In genomic region chr17:56292010-56292409, GRCh38 we compare ENCODE assay signal across 13 cellular contexts.
DNase-seq lines count a peak whose midpoint lies in the region; ATAC-seq and TF ChIP-seq lines count a peak whose summit lies in the region.
"Had no signal": no experiment of that assay in that cellular context is flagged by ENCODE, and none has a peak within 500 bp of the region (broad histone marks: within the 10 kb centered on the region; RNA-seq: fewer than 3 reads in every experiment).

No MANE protein-coding gene starts in this region.

- H3K79me2 ChIP-seq in SK-N-SH (ENCODE audit: insufficient read depth) = no peaks in the 10 kb centered on the region

- peak overlapping the region; percentile 40 for H3K9ac ChIP-seq in SK-N-SH

- no peaks in the 10 kb centered on the region for H4K20me1 ChIP-seq in SK-N-SH (ENCODE audit: insufficient read depth)

- peak overlapping the region; percentile 14; the same call in 1 of the 2 replicates for H2AFZ ChIP-seq in SK-N-SH (ENCODE audit: low read depth)

- peak in 1 of 2 experiments; percentile 80; a peak in 2 of 4 replicates for TF ChIP-seq EP300 in SK-N-SH (IDR thresholded peaks at IDR 0.05; ENCODE audit: borderline replicate concordance in 1 of 2, low read depth in 1 of 2, low read length in 1 of 2)

- H3K9me3 Mint-ChIP-seq in natural killer cell = no peaks in the 10 kb centered on the region
- H3K9me3 Mint-ChIP-seq: CD8-positive, alpha-beta T cell; mesothelial cell of epicardium had no signal

- intact Hi-C loops in natural killer cell (cut with micrococcal nuclease) = no loop called here

- no peaks in the 10 kb centered on the region for H3K9me2 ChIP-seq in SK-N-SH

- H3K4me3 Mint-ChIP-seq in natural killer cell = no peak overlapping the region
- H3K4me3 Mint-ChIP-seq: CD8-positive, alpha-beta T cell; mesothelial cell of epicardium had no signal

- H3K27me3 ChIP-seq in SK-N-SH (ENCODE audit: insufficient read depth) = no peaks in the 10 kb centered on the region

- H3K27me3 Mint-ChIP-seq in natural killer cell (ENCODE audit: low read depth in 2 of 2) = no peaks in the 10 kb centered on the region

- ATAC-seq in natural killer cell (no peak), GM18909 (IDR thresholded peaks at IDR 0.05; ENCODE audit: poor library complexity, unreplicated experiment) (no peak), HG03097 (IDR thresholded peaks at IDR 0.05; ENCODE audit: low FRiP score, unreplicated experiment) (no peak)
- ATAC-seq: CD8-positive, alpha-beta T cell had no signal

- no peaks in the 10 kb centered on the region for H3K36me3 Mint-ChIP-seq in natural killer cell
- H3K36me3 Mint-ChIP-seq: CD8-positive, alpha-beta T cell; mesothelial cell of epicardium had no signal

- H3K4me2 ChIP-seq in SK-N-SH = peak overlapping the region; percentile 74

- H3K27ac Mint-ChIP-seq in natural killer cell = no peak overlapping the region
- H3K27ac Mint-ChIP-seq: CD8-positive, alpha-beta T cell; mesothelial cell of epicardium had no signal

- TF ChIP-seq RAD21 in SK-N-SH (IDR thresholded peaks at IDR 0.05; ENCODE audit: low read length) = no peak

- H3F3A ChIP-seq in SK-N-SH (replicated peaks; ENCODE audit: insufficient read depth) = peaks cover 29% of the 10 kb centered on the region

- WGBS in SK-N-SH (ENCODE audit: low lambda C conversion rate) = 0% methylated on average over 1 of the region's 1 CpG

- no peaks in the 10 kb centered on the region for H3K9me3 ChIP-seq in SK-N-SH

- H3K36me3 ChIP-seq in SK-N-SH (replicated peaks in 1 of 2; ENCODE audit: control insufficient read depth in 1 of 2, insufficient read depth in 2 of 2, low read length in 1 of 2) = no peaks in the 10 kb centered on the region

- H3K4me1 Mint-ChIP-seq in natural killer cell = peaks cover 15 to 16% of the 10 kb centered on the region in 2 donors
- H3K4me1 Mint-ChIP-seq: mesothelial cell of epicardium had no signal

- POLR2A ChIA-PET in SK-N-SH (lab: Yijun Ruan, JAX) = no interaction called here

- peak; percentile 58 for DNase-seq in GM04504 (ENCODE audit: low read depth)
- DNase-seq in SK-N-SH = no peak
- peak; percentile 77 for DNase-seq in fibroblast of peridontal ligament (ENCODE audit: extremely low read depth)
- DNase-seq in smooth muscle cell of the brain vasculature (ENCODE audit: low read depth, low spot score) = peak; percentile 9
- no peak for DNase-seq in natural killer cell
- DNase-seq in activated CD4-positive, alpha-beta T cell treated with anti-CD3 and anti-CD28 coated beads for 48 hours = no peak
- DNase-seq: activated CD4-positive, CD25-positive, alpha-beta regulatory T cell; amygdala; CD8-positive, alpha-beta T cell; stimulated activated naive CD8-positive, alpha-beta T cell treated with anti-CD3 and anti-CD28 coated beads, Interleukin-15, Interleukin-2, amounts not matched to agents 100 U/mL and 50 U/mL, for 24 hours had no signal

- peak overlapping the region in 1 of 2 experiments; percentile 1; a peak in 1 of 4 replicates for H3K4me3 ChIP-seq in SK-N-SH (ENCODE audit: low read depth in 2 of 2, low read length in 1 of 2)

- H3K4me1 ChIP-seq in SK-N-SH (ENCODE audit: control insufficient read depth in 1 of 2, insufficient read depth in 2 of 2, low read depth in 1 of 2, low read length in 1 of 2) = peaks cover 0 to 21% of the 10 kb centered on the region in 2 experiments

- CTCF ChIA-PET in SK-N-SH (lab: Yijun Ruan, JAX) = no interaction called here

- TF ChIP-seq CTCF in SK-N-SH (IDR thresholded peaks at IDR 0.05) (no peak), natural killer cell (IDR thresholded peaks at IDR 0.05) (no peak)

- H3K27ac ChIP-seq in SK-N-SH (ENCODE audit: low read depth in 2 of 2, low read length in 1 of 2) = peak overlapping the region in 1 of 2 experiments; percentile 86; a peak in 3 of 4 replicates

TF ChIP-seq in SK-N-SH, 30 proteins besides CTCF, POLR2A, EP300 and RAD21 (continues in another document):
- TF ChIP-seq SMC3 (IDR thresholded peaks at IDR 0.05; ENCODE audit: low read depth, low read length) (no peak), USF2 (IDR thresholded peaks at IDR 0.05; ENCODE audit: borderline replicate concordance, low read depth, low read length) (no peak), FOXJ3 (CRISPR knock-in tag; IDR thresholded peaks at IDR 0.05) (no peak), ELF1 (IDR thresholded peaks at IDR 0.05) (no peak), TEAD4 (IDR thresholded peaks at IDR 0.05; ENCODE audit: borderline replicate concordance, insufficient read depth) (peak; percentile 70), TCF12 (IDR thresholded peaks at IDR 0.05) (peak; percentile 78), ZBTB33 (IDR thresholded peaks at IDR 0.05; ENCODE audit: borderline replicate concordance, low read depth) (peak; percentile 67; the same call in 1 of the 2 replicates), USF1 (IDR thresholded peaks at IDR 0.05; ENCODE audit: borderline replicate concordance, low read depth) (no peak), YY1 (IDR thresholded peaks at IDR 0.05; ENCODE audit: low read depth) (0 out of 2 replicates have a peak, but pooled peaks have one; percentile 25), IRF3 (IDR thresholded peaks at IDR 0.05; ENCODE audit: low read depth, low read length) (no peak), NFIC (IDR thresholded peaks at IDR 0.05; ENCODE audit: borderline replicate concordance) (peak; percentile 95), FOXM1 (IDR thresholded peaks at IDR 0.05; ENCODE audit: low read depth) (0 out of 2 replicates have a peak, but pooled peaks have one; percentile 22), SIN3A (IDR thresholded peaks at IDR 0.05; ENCODE audit: borderline replicate concordance, low read depth, low read length) (peak; percentile 68; the same call in 1 of the 2 replicates), MEF2A (IDR thresholded peaks at IDR 0.05; ENCODE audit: borderline replicate concordance, low read depth) (peak; percentile 52; the same call in 1 of the 2 replicates), PBX3 (IDR thresholded peaks at IDR 0.05) (peak; percentile 81), GATA2 (CRISPR knock-in tag; IDR thresholded peaks at IDR 0.05) (no peak), NRF1 (IDR thresholded peaks at IDR 0.05; ENCODE audit: low read depth, low read length) (no peak), GABPA (IDR thresholded peaks at IDR 0.05; ENCODE audit: low read depth) (no peak), MXI1 (IDR thresholded peaks at IDR 0.05; ENCODE audit: low read depth, low read length) (no peak), RFX5 (IDR thresholded peaks at IDR 0.05; ENCODE audit: low read length) (peak; percentile 70; the same call in 1 of the 2 replicates)

Comparison
In these comparisons a context has a peak if more than half of its experiments do, and no peak if none do; other contexts are left out.
1. DNase-seq: peak in GM04504 (single experiment), fibroblast of peridontal ligament (single experiment) and smooth muscle cell of the brain vasculature (single experiment); none in SK-N-SH (single experiment), natural killer cell (single experiment) and activated CD4-positive, alpha-beta T cell treated with anti-CD3 and anti-CD28 coated beads for 48 hours (single experiment).